ENCODE assay signal across 2 cellular contexts in the genomic region with DNA sequence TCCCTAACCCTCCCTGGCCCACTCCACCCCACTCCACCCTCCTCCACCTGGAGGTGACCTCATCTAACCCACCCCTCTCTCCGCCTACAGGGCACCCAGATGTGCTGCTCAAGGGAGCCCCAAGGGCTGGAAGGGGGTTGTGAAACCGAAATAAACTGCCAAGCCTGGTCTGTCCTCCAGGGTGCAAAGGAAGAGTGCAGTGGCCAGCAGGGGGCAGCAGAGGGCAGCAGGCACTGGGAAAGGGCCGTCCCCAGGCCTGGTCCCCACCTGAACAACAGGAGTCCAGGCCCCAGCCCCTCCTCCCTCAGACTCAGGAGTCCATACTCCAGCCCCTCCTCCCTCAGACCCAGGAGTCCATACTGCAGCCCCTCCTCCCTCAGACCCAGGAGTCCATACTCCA.
TF ChIP-seq lines count a peak whose summit lies in the region.

No MANE protein-coding gene starts in this region.

TF ChIP-seq in IMR-90, 13 proteins besides CTCF, POLR2A, EP300 and RAD21:
- TF ChIP-seq, protein P1, sequence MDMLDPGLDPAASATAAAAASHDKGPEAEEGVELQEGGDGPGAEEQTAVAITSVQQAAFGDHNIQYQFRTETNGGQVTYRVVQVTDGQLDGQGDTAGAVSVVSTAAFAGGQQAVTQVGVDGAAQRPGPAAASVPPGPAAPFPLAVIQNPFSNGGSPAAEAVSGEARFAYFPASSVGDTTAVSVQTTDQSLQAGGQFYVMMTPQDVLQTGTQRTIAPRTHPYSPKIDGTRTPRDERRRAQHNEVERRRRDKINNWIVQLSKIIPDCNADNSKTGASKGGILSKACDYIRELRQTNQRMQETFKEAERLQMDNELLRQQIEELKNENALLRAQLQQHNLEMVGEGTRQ (IDR thresholded peaks at IDR 0.05; ENCODE audit: low read depth, low read length) = no peak
- TF ChIP-seq CEBPB (IDR thresholded peaks at IDR 0.05; ENCODE audit: low read depth, low read length) = peak; percentile 68
- no peak for TF ChIP-seq RCOR1 (IDR thresholded peaks at IDR 0.05; ENCODE audit: insufficient replicate concordance, low read length)
- TF ChIP-seq CHD1 (IDR thresholded peaks at IDR 0.05; ENCODE audit: low read depth, low read length) = no peak
- no peak for TF ChIP-seq NFE2L2 (IDR thresholded peaks at IDR 0.05; ENCODE audit: low read depth, low read length)
- no peak for TF ChIP-seq MXI1 (IDR thresholded peaks at IDR 0.05; ENCODE audit: borderline replicate concordance, low read depth, low read length)
- TF ChIP-seq RFX5 (IDR thresholded peaks at IDR 0.05; ENCODE audit: low read depth, low read length) = no peak
- TF ChIP-seq MAFK (IDR thresholded peaks at IDR 0.05; ENCODE audit: low read depth, low read length) = no peak
- TF ChIP-seq, protein P2, sequence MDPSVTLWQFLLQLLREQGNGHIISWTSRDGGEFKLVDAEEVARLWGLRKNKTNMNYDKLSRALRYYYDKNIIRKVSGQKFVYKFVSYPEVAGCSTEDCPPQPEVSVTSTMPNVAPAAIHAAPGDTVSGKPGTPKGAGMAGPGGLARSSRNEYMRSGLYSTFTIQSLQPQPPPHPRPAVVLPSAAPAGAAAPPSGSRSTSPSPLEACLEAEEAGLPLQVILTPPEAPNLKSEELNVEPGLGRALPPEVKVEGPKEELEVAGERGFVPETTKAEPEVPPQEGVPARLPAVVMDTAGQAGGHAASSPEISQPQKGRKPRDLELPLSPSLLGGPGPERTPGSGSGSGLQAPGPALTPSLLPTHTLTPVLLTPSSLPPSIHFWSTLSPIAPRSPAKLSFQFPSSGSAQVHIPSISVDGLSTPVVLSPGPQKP (IDR thresholded peaks at IDR 0.05; ENCODE audit: borderline replicate concordance, low read depth, low read length) = no peak
- no peak for TF ChIP-seq FOS (IDR thresholded peaks at IDR 0.05; ENCODE audit: low read depth, low read length)
- peak; percentile 79 for TF ChIP-seq SMC3 (IDR thresholded peaks at IDR 0.05; ENCODE audit: low read depth, low read length)
- TF ChIP-seq BHLHE40 (IDR thresholded peaks at IDR 0.05; ENCODE audit: low read depth, low read length) = no peak
- peak; percentile 48; the same call in 1 of the 2 replicates for TF ChIP-seq MAZ (IDR thresholded peaks at IDR 0.05; ENCODE audit: borderline replicate concordance, low read depth, low read length)

TF ChIP-seq in PFSK-1, 5 proteins besides CTCF, POLR2A, EP300 and RAD21:
- TF ChIP-seq REST (IDR thresholded peaks at IDR 0.05; ENCODE audit: insufficient read depth in 1 of 2, low read depth in 2 of 2, low read length in 2 of 2) (no peak), TAF1 (IDR thresholded peaks at IDR 0.05; ENCODE audit: borderline replicate concordance, insufficient read depth, low read length) (no peak), FOXP2 (optimal IDR thresholded peaks at IDR 0.05; ENCODE audit: borderline replicate concordance, extremely low read depth, extremely low read length, insufficient read depth) (peak; percentile 80), POLR2AphosphoS5 (IDR thresholded peaks at IDR 0.05; ENCODE audit: low read depth, low read length) (no peak)
TF ChIP-seq in PFSK-1: peak in this region for 1.
